In genomic region chr6:162467679-162468078, GRCh38 we compare ENCODE assay signal across 19 cellular contexts.
"Had no signal": no experiment of that assay in that cellular context is flagged by ENCODE, and none has a peak within 500 bp of the region (broad histone marks: within the 10 kb centered on the region; RNA-seq: fewer than 3 reads in every experiment).

No MANE protein-coding gene starts in this region.

- H3K9me3 ChIP-seq: esophagus squamous epithelium, pancreas, tibial nerve had no signal

- H3K4me1 Mint-ChIP-seq: activated CD4-positive, alpha-beta T cell treated with anti-CD3 and anti-CD28 coated beads, Interleukin-2, amount 10 ng/mL, durations not matched to agents 7 days and 5 days; activated naive CD4-positive, alpha-beta T cell treated with anti-CD3 and anti-CD28 coated beads, Interleukin-2, amount 10 ng/mL, durations not matched to agents 7 days and 5 days had no signal

- H3K27me3 ChIP-seq: esophagus squamous epithelium, pancreas, tibial nerve had no signal

- H3K4me1 ChIP-seq: esophagus squamous epithelium, pancreas, tibial nerve had no signal

- H3K36me3 ChIP-seq: esophagus squamous epithelium, pancreas, tibial nerve had no signal

- H3K27ac Mint-ChIP-seq: activated CD4-positive, alpha-beta T cell treated with anti-CD3 and anti-CD28 coated beads, Interleukin-2, amount 10 ng/mL, durations not matched to agents 7 days and 5 days; activated naive CD4-positive, alpha-beta T cell treated with anti-CD3 and anti-CD28 coated beads, Interleukin-2, amount 10 ng/mL, durations not matched to agents 7 days and 5 days had no signal

- H3K36me3 Mint-ChIP-seq: activated naive CD4-positive, alpha-beta T cell treated with anti-CD3 and anti-CD28 coated beads, Interleukin-2, amount 10 ng/mL, durations not matched to agents 7 days and 5 days; naive B cell had no signal

- H3K4me3 ChIP-seq: esophagus squamous epithelium, pancreas, tibial nerve had no signal

- DNase-seq: activated CD4-positive, alpha-beta T cell treated with anti-CD3 and anti-CD28 coated beads, Interleukin-2, amount 10 ng/mL, durations not matched to agents 7 days and 5 days; activated CD8-positive, alpha-beta memory T cell treated with anti-CD3 and anti-CD28 coated beads for 24 hours; activated CD8-positive, alpha-beta memory T cell treated with anti-CD3 and anti-CD28 coated beads, Interleukin-2, amount 50 U/mL, for 48 hours; activated effector memory CD4-positive, alpha-beta T cell treated with Interleukin-2 at 50 U/mL for 16 hours; activated naive CD4-positive, alpha-beta T cell treated with anti-CD3 and anti-CD28 coated beads, Interleukin-2, amount 10 ng/mL, durations not matched to agents 7 days and 5 days; activated T-cell treated with anti-CD3 and anti-CD28 coated beads, Interleukin-2, amount 50 U/mL, for 48 hours; aorta; effector CD8-positive, alpha-beta T cell; esophagus squamous epithelium; hippocampal formation; mammary epithelial cell; naive B cell; pancreas; stimulated activated naive CD8-positive, alpha-beta T cell treated with anti-CD3 and anti-CD28 coated beads, Interleukin-15, Interleukin-2, amounts not matched to agents 100 U/mL and 50 U/mL, for 24 hours; T-helper 1 cell; T-helper 9 cell had no signal

- H3K27me3 Mint-ChIP-seq: activated CD4-positive, alpha-beta T cell treated with anti-CD3 and anti-CD28 coated beads, Interleukin-2, amount 10 ng/mL, durations not matched to agents 7 days and 5 days; activated naive CD4-positive, alpha-beta T cell treated with anti-CD3 and anti-CD28 coated beads, Interleukin-2, amount 10 ng/mL, durations not matched to agents 7 days and 5 days; naive B cell had no signal

- H3K27ac ChIP-seq: esophagus squamous epithelium, pancreas, tibial nerve had no signal

- H3K4me3 Mint-ChIP-seq: activated CD4-positive, alpha-beta T cell treated with anti-CD3 and anti-CD28 coated beads, Interleukin-2, amount 10 ng/mL, durations not matched to agents 7 days and 5 days; activated naive CD4-positive, alpha-beta T cell treated with anti-CD3 and anti-CD28 coated beads, Interleukin-2, amount 10 ng/mL, durations not matched to agents 7 days and 5 days; naive B cell had no signal

- ATAC-seq: left lobe of liver; pancreas; SK-N-SH treated with all-trans-retinoic acid at 6 μM for 48 hours; stimulated activated naive CD8-positive, alpha-beta T cell treated with anti-CD3 and anti-CD28 coated beads, Interleukin-15, Interleukin-2, amounts not matched to agents 100 U/mL and 50 U/mL, for 24 hours had no signal
